In the genomic region with DNA sequence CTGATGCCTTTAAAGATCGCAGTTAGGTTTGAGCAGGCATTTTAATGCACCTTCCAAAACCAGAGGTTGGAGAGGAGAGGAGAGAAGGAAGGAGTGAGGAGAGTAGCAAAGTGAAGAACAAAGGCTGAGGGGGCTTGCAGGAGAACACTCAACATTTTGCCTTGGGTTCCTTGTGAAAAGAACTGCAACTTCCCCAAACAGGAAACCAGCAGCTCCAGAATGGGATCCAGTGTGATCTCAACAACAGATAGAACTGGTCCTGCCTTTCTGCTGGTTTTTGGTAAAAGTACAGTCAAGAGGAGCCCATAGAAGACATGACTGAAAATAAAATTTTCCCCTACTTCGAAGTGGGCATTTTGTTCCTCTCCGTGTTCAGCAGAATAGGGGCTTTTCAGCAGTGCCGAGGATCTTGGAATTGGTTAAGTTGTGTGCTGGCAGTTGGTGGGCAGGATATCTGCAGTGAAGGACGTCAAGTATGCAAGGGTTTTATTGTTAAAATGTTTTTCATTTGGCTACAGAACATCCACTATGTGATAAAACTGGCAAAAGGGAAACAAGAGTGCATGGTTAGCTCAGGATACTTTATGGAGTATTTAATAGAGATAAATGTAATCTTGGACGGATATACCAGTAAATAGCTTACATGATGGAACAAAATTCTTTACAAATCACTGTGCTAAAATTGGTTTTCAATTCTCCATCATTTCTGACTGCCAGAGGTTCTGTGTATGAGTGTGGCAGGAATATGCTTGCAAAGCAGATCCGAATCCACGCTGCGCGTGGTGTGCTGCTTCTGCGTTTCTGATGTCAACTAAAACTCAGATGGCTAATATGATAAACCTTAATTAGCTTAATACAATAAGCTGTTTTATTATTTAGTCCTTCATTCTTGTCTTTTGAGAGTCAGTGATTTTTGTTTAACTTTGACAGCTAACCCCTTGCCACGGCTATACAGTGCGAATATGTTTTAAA, we compare ENCODE assay signal across 11 cellular contexts. TPM values are rescaled to one million over a fixed set of nuclear protein-coding genes. Genes with fewer than 3 reads are reported as not detected.
DNase-seq lines count a peak whose midpoint lies in the region; ATAC-seq and TF ChIP-seq lines count a peak whose summit lies in the region.
"Had no signal": no experiment of that assay in that cellular context is flagged by ENCODE, and none has a peak within 500 bp of the region (broad histone marks: within the 10 kb centered on the region; RNA-seq: fewer than 3 reads in every experiment).

No MANE protein-coding gene starts in this region.

- no peak overlapping the region for H3K14ac ChIP-seq in mesenchymal stem cell (ENCODE audit: low read length in 2 of 2)

- H2BK120ac ChIP-seq in mesenchymal stem cell (ENCODE audit: low read depth, low read length) = no peak overlapping the region

- peaks cover 7% of the 10 kb centered on the region for H3K4me1 ChIP-seq in NT2/D1 (ENCODE audit: insufficient read depth, insufficient read length)
- H3K4me1 ChIP-seq in mesenchymal stem cell (ENCODE audit: control insufficient read depth, insufficient read depth, low read depth, low read length) = peaks cover 24% of the 10 kb centered on the region
- peaks cover 0 to 96% (median 63%) of the 10 kb centered on the region in 4 donors for H3K4me1 ChIP-seq in tibial artery

- H2AFZ ChIP-seq in mesenchymal stem cell (ENCODE audit: low read depth, low read length) = no peak overlapping the region

- H3K18ac ChIP-seq in mesenchymal stem cell (ENCODE audit: low read depth in 1 of 2, low read length in 2 of 2) = peak overlapping the region in 1 of 2 experiments; percentile 64

- no peak overlapping the region for H2BK5ac ChIP-seq in mesenchymal stem cell (ENCODE audit: low read depth, low read length, poor library complexity, severe bottlenecking)

- H2AK5ac ChIP-seq in mesenchymal stem cell (ENCODE audit: low read length, severe bottlenecking) = no peak overlapping the region

- intact Hi-C loops in tibial artery (cut with DNase I; ENCODE audit: low total_unique reads) (loop anchor here (10.0 kb wide), 1 partner anchor 128 kb away; no protein-coding TSS in a partner anchor), posterior vena cava (cut with DNase I) (no loop called here)

- H3K36me3 ChIP-seq in NT2/D1 (ENCODE audit: insufficient read depth, insufficient read length, low read length) (peaks cover 53% of the 10 kb centered on the region), mesenchymal stem cell (ENCODE audit: control insufficient read depth in 1 of 2, insufficient read depth in 2 of 2, low read depth in 1 of 2, low read length in 2 of 2) (peaks cover 19 to 56% of the 10 kb centered on the region in 2 experiments), tibial artery (peaks cover 8 to 27% (median 11%) of the 10 kb centered on the region in 3 donors)

- H3K4ac ChIP-seq in mesenchymal stem cell (ENCODE audit: low read depth in 1 of 2, low read length in 2 of 2) = peak overlapping the region; percentile 43 to 49

- no peak overlapping the region for H2BK12ac ChIP-seq in mesenchymal stem cell (ENCODE audit: low read length in 2 of 2)

- H3K27ac ChIP-seq in mesenchymal stem cell (ENCODE audit: low read length, poor library complexity, severe bottlenecking) (peak overlapping the region; percentile 9), tibial artery (peak overlapping the region; percentile 98 to 100)

- peak overlapping the region; percentile 4 for H3K9ac ChIP-seq in NT2/D1 (ENCODE audit: insufficient read length, low read depth)
- H3K9ac ChIP-seq in mesenchymal stem cell (ENCODE audit: low read length) = peak overlapping the region; percentile 30

- peaks cover 18% of the 10 kb centered on the region for H3K79me1 ChIP-seq in mesenchymal stem cell (replicated peaks; ENCODE audit: low read length, poor library complexity, severe bottlenecking)

- 80% methylated on average over 7 of the region's 13 CpGs for WGBS in mesenchymal stem cell

- H3K4me3 ChIP-seq in NT2/D1 (ENCODE audit: insufficient read length, low read depth) = peak overlapping the region; percentile 1
- H3K4me3 ChIP-seq in mesenchymal stem cell (ENCODE audit: insufficient read depth in 1 of 2, low read depth in 1 of 2, low read length in 2 of 2) = peak overlapping the region in 1 of 2 experiments; percentile 5
- H3K4me3 ChIP-seq in tibial artery = peak overlapping the region; percentile 12 to 27

- no peak overlapping the region for H4K8ac ChIP-seq in mesenchymal stem cell (ENCODE audit: low read length)

- H4K91ac ChIP-seq in mesenchymal stem cell (ENCODE audit: low read length) = no peak overlapping the region

- no peak for ATAC-seq in HG02884 (IDR thresholded peaks at IDR 0.05; ENCODE audit: unreplicated experiment)
- ATAC-seq: left lobe of liver had no signal

- H2BK15ac ChIP-seq in mesenchymal stem cell (ENCODE audit: low read depth, poor library complexity, severe bottlenecking) = no peak overlapping the region

- H3K23ac ChIP-seq in mesenchymal stem cell (ENCODE audit: low read length in 2 of 2) = no peak overlapping the region

- H3K9me3 ChIP-seq in NT2/D1 (ENCODE audit: insufficient read depth, low read length) = peaks cover 13% of the 10 kb centered on the region
- no peaks in the 10 kb centered on the region for H3K9me3 ChIP-seq in mesenchymal stem cell (ENCODE audit: control insufficient read depth, low read length)
- H3K9me3 ChIP-seq in tibial artery = no peaks in the 10 kb centered on the region

- H3K27me3 ChIP-seq in NT2/D1 (ENCODE audit: insufficient read depth, insufficient read length) (no peaks in the 10 kb centered on the region), mesenchymal stem cell (ENCODE audit: control insufficient read depth in 1 of 2, insufficient read depth in 1 of 2, low read length in 2 of 2) (no peaks in the 10 kb centered on the region), tibial artery (no peaks in the 10 kb centered on the region)

- no peak for DNase-seq in NT2/D1 (ENCODE audit: low read depth, low spot score)
- DNase-seq in dermis blood vessel endothelial cell = peak; percentile 50
- DNase-seq in mesenchymal stem cell = no peak
- peak in 1 of 2 donors; percentile 49 for DNase-seq in tibial artery
- DNase-seq in posterior vena cava (ENCODE audit: low spot score) = no peak
- DNase-seq in COLO668 (lab: John Stamatoyannopoulos, UW; ENCODE audit: unreplicated experiment) = no peak
- DNase-seq: cortex of kidney; MM.1S; stimulated activated CD4-positive, alpha-beta T cell treated with anti-CD3 and anti-CD28 coated beads, Interleukin-4, amount 100 ng/mL, for 1 hour had no signal

- TF ChIP-seq CTCF in tibial artery (IDR thresholded peaks at IDR 0.05) = no peak

- H3K4me2 ChIP-seq in mesenchymal stem cell (ENCODE audit: low read length, poor library complexity, severe bottlenecking) = no peak overlapping the region

RNA-seq across cellular contexts. Expression of gene ZNF532, which starts 1.9 kb away (rescaled TPM):
- total RNA-seq in dermis blood vessel endothelial cell (57.2 and 80.3 TPM in 2 replicates), posterior vena cava (10 to 100 TPM; 79.1 to 83.6 TPM)
- 65.7 TPM for polyA plus RNA-seq in mesenchymal stem cell (2013, experiment 1 of 2)
- 65.9 TPM for polyA plus RNA-seq in mesenchymal stem cell (2013, experiment 2 of 2)
